ENCODE assay signal across 17 cellular contexts in genomic region chrX:68488657-68489056, GRCh38. TPM values are rescaled to one million over a fixed set of nuclear protein-coding genes. Genes with fewer than 3 reads are reported as not detected.
DNase-seq lines count a peak whose midpoint lies in the region; ATAC-seq, FAIRE-seq and TF ChIP-seq lines count a peak whose summit lies in the region.
"Had no signal": no experiment of that assay in that cellular context is flagged by ENCODE, and none has a peak within 500 bp of the region (broad histone marks: within the 10 kb centered on the region; RNA-seq: fewer than 3 reads in every experiment).

No MANE protein-coding gene starts in this region.

- intact Hi-C loops in right lobe of liver (cut with DNase I) (no loop called here), upper lobe of right lung (cut with DNase I) (no loop called here)

- peak; percentile 38 for DNase-seq in HT-29 (ENCODE audit: low spot score)
- peak; percentile 11 for DNase-seq in SHP77 treated with DMSO at 0.1 percent for 48 hours (lab: John Stamatoyannopoulos, UW)
- DNase-seq in right lobe of liver: no peak
- no peak for DNase-seq in upper lobe of right lung
- DNase-seq in hypothalamus (lab: John Stamatoyannopoulos, UW): no peak
- DNase-seq in frontal cortex (ENCODE audit: low spot score in 2 of 2): no peak
- DNase-seq in GM12892 (ENCODE audit: insufficient read length): no peak
- DNase-seq: CD4-positive, alpha-beta T cell; HFFc6; Kasumi-1; NCI-H1417 treated with DMSO at 0.1 percent for 48 hours; NCI-H2081; NCI-H2227 treated with DMSO at 0.1 percent for 48 hours; NCI-H524 treated with DMSO at 0.1 percent for 48 hours; NK-92 treated with Interleukin-12 subunit alpha and Interleukin-12 subunit beta, amount 100 ng/mL, for 24 hours had no signal

- 16% methylated on average over 4 of the region's 4 CpGs for WGBS in right lobe of liver (ENCODE audit: insufficient coverage, low coverage, low lambda C conversion rate, missing lambda C conversion rate)

- TF ChIP-seq CTCF in right lobe of liver (IDR thresholded peaks at IDR 0.05) (no peak), upper lobe of right lung (IDR thresholded peaks at IDR 0.05) (no peak)

- H3K27me3 ChIP-seq in right lobe of liver (no peaks in the 10 kb centered on the region), upper lobe of right lung (no peaks in the 10 kb centered on the region)

- H3K27ac ChIP-seq in right lobe of liver (peak overlapping the region in 1 of 3 donors; percentile 28), upper lobe of right lung (no peak overlapping the region)

- H3K4me1 ChIP-seq in right lobe of liver: no peaks in the 10 kb centered on the region
- no peaks in the 10 kb centered on the region for H3K4me1 ChIP-seq in upper lobe of right lung

- H3K4me3 ChIP-seq in right lobe of liver (no peak overlapping the region), upper lobe of right lung (no peak overlapping the region)

- ATAC-seq in right lobe of liver: peak; percentile 57 to 90 (median 78)
- peak; percentile 74 for ATAC-seq in upper lobe of right lung
- ATAC-seq: SK-N-SH treated with all-trans-retinoic acid at 6 μM for 48 hours had no signal

- H3K36me3 ChIP-seq in right lobe of liver (no peaks in the 10 kb centered on the region), upper lobe of right lung (no peaks in the 10 kb centered on the region)

- TF ChIP-seq POLR2A in right lobe of liver (IDR thresholded peaks at IDR 0.05) (no peak), GM12892 (IDR thresholded peaks at IDR 0.05; ENCODE audit: low read depth, low read length) (no peak)

- no peak for FAIRE-seq in frontal cortex (lab: Jason Lieb, UNC)
- no peak for FAIRE-seq in GM12892 (lab: Jason Lieb, UNC)
- FAIRE-seq: H1 had no signal

- no peaks in the 10 kb centered on the region for H3K9me3 ChIP-seq in right lobe of liver
- H3K9me3 ChIP-seq in upper lobe of right lung: no peaks in the 10 kb centered on the region

RNA-seq across cellular contexts. Expression of gene YIPF6, which starts 10.2 kb away (rescaled TPM):
- total RNA-seq in HT-29 (2014; rRNA removed; shearing (Covaris generic)): 20.9 and 27.7 TPM in 2 replicates
- 10 to 100 TPM; 24.9 to 37.0 (median 30.9) TPM for total RNA-seq in right lobe of liver
- 44.5 TPM for total RNA-seq in upper lobe of right lung
- total RNA-seq in frontal cortex: 26.5 TPM
- polyA plus RNA-seq in GM12892 (2012; ENCODE audit: missing spikeins): 8.1 TPM

RNA-seq across cellular contexts. Expression of gene OPHN1, which starts 55.4 kb away (rescaled TPM):
- total RNA-seq in HT-29 (2014; rRNA removed; shearing (Covaris generic)): 6.9 and 17.7 TPM in 2 replicates
- 1 to 10 TPM in 2 of 6 experiments, under 1 TPM in 4; 0.47 to 1.2 (median 0.81) TPM for total RNA-seq in right lobe of liver
- total RNA-seq in upper lobe of right lung: 9.8 TPM
- 39.1 TPM for total RNA-seq in frontal cortex
- polyA plus RNA-seq in GM12892 (2012; ENCODE audit: missing spikeins): not detected
- total RNA-seq: CD4-positive, alpha-beta T cell had no signal

Comparison
In these comparisons a context has a peak if more than half of its experiments do, and no peak if none do; other contexts are left out.
1. DNase-seq: peak in HT-29 (single experiment) and SHP77 treated with DMSO at 0.1 percent for 48 hours (single experiment); none in right lobe of liver (0 of 3), upper lobe of right lung (single experiment), hypothalamus (0 of 51), frontal cortex (0 of 2) and GM12892 (single experiment).